In the genomic region with DNA sequence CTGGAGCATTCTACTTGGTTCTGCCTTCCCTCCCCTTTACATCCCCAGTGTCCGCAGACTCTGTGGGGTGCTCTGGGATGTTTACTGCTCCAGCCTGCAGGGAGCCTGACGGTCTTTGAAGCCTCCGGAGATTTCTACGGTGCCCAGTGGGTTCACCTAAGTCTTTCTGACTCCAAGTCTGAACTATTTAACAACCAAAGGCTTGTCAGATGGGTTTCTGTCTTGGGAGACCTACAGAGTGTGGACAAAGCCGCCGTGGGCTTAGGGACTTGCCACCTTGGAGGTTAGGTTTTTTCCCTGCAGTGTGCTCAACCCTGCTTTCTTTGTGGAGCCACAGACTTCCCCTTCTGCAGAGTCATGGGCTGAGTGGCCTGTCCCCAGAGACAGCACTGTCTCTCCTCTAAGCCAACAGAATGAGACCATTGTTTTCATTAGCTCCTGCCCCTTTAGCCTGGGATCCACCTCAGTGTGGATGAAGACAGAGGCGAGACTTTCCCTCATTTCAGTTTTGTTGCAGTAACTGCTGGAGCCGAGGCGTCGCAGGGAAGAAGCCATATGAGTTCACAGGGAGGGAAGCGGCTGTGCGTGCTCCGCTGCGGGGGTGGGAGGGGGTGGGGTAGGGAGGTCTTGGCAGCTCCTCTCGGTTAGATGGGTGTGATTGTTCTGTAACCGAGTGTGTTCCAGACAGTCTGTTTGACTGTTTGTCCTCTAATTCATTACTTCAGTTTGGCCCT, we compare ENCODE assay signal across 1 cellular context.
TF ChIP-seq lines count a peak whose summit lies in the region.

No MANE protein-coding gene starts in this region.

TF ChIP-seq in GM12878, 131 proteins besides CTCF, POLR2A, EP300 and RAD21 (continued from another document and continues in another):
- TF ChIP-seq FOS (IDR thresholded peaks at IDR 0.05; ENCODE audit: borderline replicate concordance, extremely low read depth, insufficient read length) (no peak), IRF3 (IDR thresholded peaks at IDR 0.05) (no peak), PAX5 (IDR thresholded peaks at IDR 0.05; ENCODE audit: borderline replicate concordance, low read depth, low read length) (peak; percentile 87; the same call in 1 of the 2 replicates), ATF7 (IDR thresholded peaks at IDR 0.05; ENCODE audit: low read depth) (peak; percentile 83), PKNOX1 (IDR thresholded peaks at IDR 0.05) (peak; percentile 38; the same call in 1 of the 2 replicates), RAD51 (IDR thresholded peaks at IDR 0.05) (no peak), TCF3 (IDR thresholded peaks at IDR 0.05; ENCODE audit: borderline replicate concordance, insufficient read depth, low read depth, low read length) (no peak), BCL11A (IDR thresholded peaks at IDR 0.05; ENCODE audit: low read depth, low read length) (peak; percentile 61), JUNB (IDR thresholded peaks at IDR 0.05) (peak; percentile 38; the same call in 1 of the 2 replicates), MTA2 (IDR thresholded peaks at IDR 0.05; ENCODE audit: low read depth) (peak; percentile 80), RBBP5 (conservative IDR thresholded peaks at IDR 0.05) (no peak), BACH1 (IDR thresholded peaks at IDR 0.05; ENCODE audit: borderline replicate concordance) (peak; percentile 83; the same call in 1 of the 2 replicates), ELK1 (IDR thresholded peaks at IDR 0.05; ENCODE audit: low read depth, low read length) (no peak), MLLT1 (IDR thresholded peaks at IDR 0.05) (peak; percentile 63; the same call in 1 of the 2 replicates), RUNX3 (IDR thresholded peaks at IDR 0.05; ENCODE audit: low read length) (peak; percentile 84), ZZZ3 (IDR thresholded peaks at IDR 0.05; ENCODE audit: control insufficient read depth, insufficient read length, low read depth) (no peak), CBX5 (IDR thresholded peaks at IDR 0.05; ENCODE audit: low read depth) (no peak), ZNF274 (IDR thresholded peaks at IDR 0.05; ENCODE audit: insufficient read depth, insufficient read length) (no peak), SPI1 (IDR thresholded peaks at IDR 0.05; ENCODE audit: borderline replicate concordance, insufficient read depth, low read depth, low read length) (peak; percentile 89), REST (IDR thresholded peaks at IDR 0.05; ENCODE audit: low read depth, low read length) (no peak), BRCA1 (IDR thresholded peaks at IDR 0.05; ENCODE audit: low read depth, low read length) (no peak), IRF4 (IDR thresholded peaks at IDR 0.05; ENCODE audit: low read depth, low read length) (peak; percentile 16; the same call in 1 of the 2 replicates), CHD1 (IDR thresholded peaks at IDR 0.05; ENCODE audit: low read depth, low read length) (no peak), KLF5 (IDR thresholded peaks at IDR 0.05; ENCODE audit: partially characterized antibody) (no peak), SMAD1 (IDR thresholded peaks at IDR 0.05; ENCODE audit: low read depth, partially characterized antibody) (no peak), BMI1 (IDR thresholded peaks at IDR 0.05; ENCODE audit: borderline replicate concordance) (no peak), POU2F2 (IDR thresholded peaks at IDR 0.05; ENCODE audit: borderline replicate concordance, low read depth, low read length) (no peak; the same call in 2 of the 3 replicates), HCFC1 (IDR thresholded peaks at IDR 0.05; ENCODE audit: low read length) (no peak), NRF1 (conservative IDR thresholded peaks at IDR 0.05; ENCODE audit: low read depth, low read length) (no peak)
- TF ChIP-seq, protein P1, sequence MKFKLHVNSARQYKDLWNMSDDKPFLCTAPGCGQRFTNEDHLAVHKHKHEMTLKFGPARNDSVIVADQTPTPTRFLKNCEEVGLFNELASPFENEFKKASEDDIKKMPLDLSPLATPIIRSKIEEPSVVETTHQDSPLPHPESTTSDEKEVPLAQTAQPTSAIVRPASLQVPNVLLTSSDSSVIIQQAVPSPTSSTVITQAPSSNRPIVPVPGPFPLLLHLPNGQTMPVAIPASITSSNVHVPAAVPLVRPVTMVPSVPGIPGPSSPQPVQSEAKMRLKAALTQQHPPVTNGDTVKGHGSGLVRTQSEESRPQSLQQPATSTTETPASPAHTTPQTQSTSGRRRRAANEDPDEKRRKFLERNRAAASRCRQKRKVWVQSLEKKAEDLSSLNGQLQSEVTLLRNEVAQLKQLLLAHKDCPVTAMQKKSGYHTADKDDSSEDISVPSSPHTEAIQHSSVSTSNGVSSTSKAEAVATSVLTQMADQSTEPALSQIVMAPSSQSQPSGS (IDR thresholded peaks at IDR 0.05; ENCODE audit: low read length), result no peak
- TF ChIP-seq, protein P2, sequence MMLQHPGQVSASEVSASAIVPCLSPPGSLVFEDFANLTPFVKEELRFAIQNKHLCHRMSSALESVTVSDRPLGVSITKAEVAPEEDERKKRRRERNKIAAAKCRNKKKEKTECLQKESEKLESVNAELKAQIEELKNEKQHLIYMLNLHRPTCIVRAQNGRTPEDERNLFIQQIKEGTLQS (IDR thresholded peaks at IDR 0.05; ENCODE audit: borderline replicate concordance, extremely low read depth, low read depth, low read length), result no peak
- TF ChIP-seq, protein P3, sequence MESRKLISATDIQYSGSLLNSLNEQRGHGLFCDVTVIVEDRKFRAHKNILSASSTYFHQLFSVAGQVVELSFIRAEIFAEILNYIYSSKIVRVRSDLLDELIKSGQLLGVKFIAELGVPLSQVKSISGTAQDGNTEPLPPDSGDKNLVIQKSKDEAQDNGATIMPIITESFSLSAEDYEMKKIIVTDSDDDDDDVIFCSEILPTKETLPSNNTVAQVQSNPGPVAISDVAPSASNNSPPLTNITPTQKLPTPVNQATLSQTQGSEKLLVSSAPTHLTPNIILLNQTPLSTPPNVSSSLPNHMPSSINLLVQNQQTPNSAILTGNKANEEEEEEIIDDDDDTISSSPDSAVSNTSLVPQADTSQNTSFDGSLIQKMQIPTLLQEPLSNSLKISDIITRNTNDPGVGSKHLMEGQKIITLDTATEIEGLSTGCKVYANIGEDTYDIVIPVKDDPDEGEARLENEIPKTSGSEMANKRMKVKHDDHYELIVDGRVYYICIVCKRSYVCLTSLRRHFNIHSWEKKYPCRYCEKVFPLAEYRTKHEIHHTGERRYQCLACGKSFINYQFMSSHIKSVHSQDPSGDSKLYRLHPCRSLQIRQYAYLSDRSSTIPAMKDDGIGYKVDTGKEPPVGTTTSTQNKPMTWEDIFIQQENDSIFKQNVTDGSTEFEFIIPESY (IDR thresholded peaks at IDR 0.05), result no peak
- TF ChIP-seq, protein P4, sequence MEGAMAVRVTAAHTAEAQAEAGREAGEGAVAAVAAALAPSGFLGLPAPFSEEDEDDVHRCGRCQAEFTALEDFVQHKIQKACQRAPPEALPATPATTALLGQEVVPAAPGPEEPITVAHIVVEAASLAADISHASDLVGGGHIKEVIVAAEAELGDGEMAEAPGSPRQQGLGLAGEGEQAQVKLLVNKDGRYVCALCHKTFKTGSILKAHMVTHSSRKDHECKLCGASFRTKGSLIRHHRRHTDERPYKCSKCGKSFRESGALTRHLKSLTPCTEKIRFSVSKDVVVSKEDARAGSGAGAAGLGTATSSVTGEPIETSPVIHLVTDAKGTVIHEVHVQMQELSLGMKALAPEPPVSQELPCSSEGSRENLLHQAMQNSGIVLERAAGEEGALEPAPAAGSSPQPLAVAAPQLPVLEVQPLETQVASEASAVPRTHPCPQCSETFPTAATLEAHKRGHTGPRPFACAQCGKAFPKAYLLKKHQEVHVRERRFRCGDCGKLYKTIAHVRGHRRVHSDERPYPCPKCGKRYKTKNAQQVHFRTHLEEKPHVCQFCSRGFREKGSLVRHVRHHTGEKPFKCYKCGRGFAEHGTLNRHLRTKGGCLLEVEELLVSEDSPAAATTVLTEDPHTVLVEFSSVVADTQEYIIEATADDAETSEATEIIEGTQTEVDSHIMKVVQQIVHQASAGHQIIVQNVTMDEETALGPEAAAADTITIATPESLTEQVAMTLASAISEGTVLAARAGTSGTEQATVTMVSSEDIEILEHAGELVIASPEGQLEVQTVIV (IDR thresholded peaks at IDR 0.05; ENCODE audit: borderline replicate concordance, partially characterized antibody), result no peak
- TF ChIP-seq, protein P5, sequence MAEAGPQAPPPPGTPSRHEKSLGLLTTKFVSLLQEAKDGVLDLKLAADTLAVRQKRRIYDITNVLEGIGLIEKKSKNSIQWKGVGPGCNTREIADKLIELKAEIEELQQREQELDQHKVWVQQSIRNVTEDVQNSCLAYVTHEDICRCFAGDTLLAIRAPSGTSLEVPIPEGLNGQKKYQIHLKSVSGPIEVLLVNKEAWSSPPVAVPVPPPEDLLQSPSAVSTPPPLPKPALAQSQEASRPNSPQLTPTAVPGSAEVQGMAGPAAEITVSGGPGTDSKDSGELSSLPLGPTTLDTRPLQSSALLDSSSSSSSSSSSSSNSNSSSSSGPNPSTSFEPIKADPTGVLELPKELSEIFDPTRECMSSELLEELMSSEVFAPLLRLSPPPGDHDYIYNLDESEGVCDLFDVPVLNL (IDR thresholded peaks at IDR 0.05; ENCODE audit: low read depth, low read length), result no peak
- TF ChIP-seq, protein P6, sequence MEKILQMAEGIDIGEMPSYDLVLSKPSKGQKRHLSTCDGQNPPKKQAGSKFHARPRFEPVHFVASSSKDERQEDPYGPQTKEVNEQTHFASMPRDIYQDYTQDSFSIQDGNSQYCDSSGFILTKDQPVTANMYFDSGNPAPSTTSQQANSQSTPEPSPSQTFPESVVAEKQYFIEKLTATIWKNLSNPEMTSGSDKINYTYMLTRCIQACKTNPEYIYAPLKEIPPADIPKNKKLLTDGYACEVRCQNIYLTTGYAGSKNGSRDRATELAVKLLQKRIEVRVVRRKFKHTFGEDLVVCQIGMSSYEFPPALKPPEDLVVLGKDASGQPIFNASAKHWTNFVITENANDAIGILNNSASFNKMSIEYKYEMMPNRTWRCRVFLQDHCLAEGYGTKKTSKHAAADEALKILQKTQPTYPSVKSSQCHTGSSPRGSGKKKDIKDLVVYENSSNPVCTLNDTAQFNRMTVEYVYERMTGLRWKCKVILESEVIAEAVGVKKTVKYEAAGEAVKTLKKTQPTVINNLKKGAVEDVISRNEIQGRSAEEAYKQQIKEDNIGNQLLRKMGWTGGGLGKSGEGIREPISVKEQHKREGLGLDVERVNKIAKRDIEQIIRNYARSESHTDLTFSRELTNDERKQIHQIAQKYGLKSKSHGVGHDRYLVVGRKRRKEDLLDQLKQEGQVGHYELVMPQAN (conservative IDR thresholded peaks at IDR 0.05), result no peak
- TF ChIP-seq, protein P7, sequence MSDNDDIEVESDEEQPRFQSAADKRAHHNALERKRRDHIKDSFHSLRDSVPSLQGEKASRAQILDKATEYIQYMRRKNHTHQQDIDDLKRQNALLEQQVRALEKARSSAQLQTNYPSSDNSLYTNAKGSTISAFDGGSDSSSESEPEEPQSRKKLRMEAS (IDR thresholded peaks at IDR 0.05; ENCODE audit: low read depth, low read length), result peak; percentile 43; the same call in 1 of the 2 replicates
